ENCODE assay signal across 13 cellular contexts in genomic region chr15:85125056-85125661, GRCh38.
A peak's percentile ranks its signal among the peaks of the same experiment; 100 is the strongest.
DNase-seq lines count a peak whose midpoint lies in the region; ATAC-seq and TF ChIP-seq lines count a peak whose summit lies in the region.
"Had no signal": no experiment of that assay in that cellular context is flagged by ENCODE, and none has a peak within 500 bp of the region (broad histone marks: within the 10 kb centered on the region; RNA-seq: fewer than 3 reads in every experiment).

No MANE protein-coding gene starts in this region.

- DNase-seq in left cardiac atrium (no peak), left ventricle myocardium superior (no peak), amniotic stem cell (lab: John Stamatoyannopoulos, UW) (peak; percentile 3), hepatic stellate cell (ENCODE audit: low spot score) (peak; percentile 24), NCI-H146 treated with DMSO at 0.1 percent for 48 hours (lab: John Stamatoyannopoulos, UW; ENCODE audit: unreplicated experiment) (no peak), KG1 (lab: John Stamatoyannopoulos, UW) (no peak), uterus (no peak)
- no peak for DNase-seq in stimulated activated CD4-positive, alpha-beta T cell treated with anti-CD3 and anti-CD28 coated beads, Interleukin-15, amount 100 ng/mL, for 24 hours
- DNase-seq: activated T-cell treated with anti-CD3 and anti-CD28 coated beads, Interleukin-2, amount 50 U/mL, for 1 hour; gastrocnemius medialis; NCI-H2081 treated with DMSO at 0.1 percent for 48 hours; stomach had no signal

- TF ChIP-seq POLR2A in uterus (IDR thresholded peaks at IDR 0.05) = no peak

- intact Hi-C loops in left cardiac atrium (cut with DNase I) (no loop called here), left ventricle myocardium superior (cut with micrococcal nuclease) (no loop called here), uterus (cut with DNase I; ENCODE audit: low total_unique reads) (no loop called here)

- no peak overlapping the region for H3K4me3 ChIP-seq in uterus
- H3K4me3 ChIP-seq: gastrocnemius medialis, K562, stomach had no signal

- H3K9me3 ChIP-seq in uterus = no peaks in the 10 kb centered on the region
- H3K9me3 ChIP-seq: gastrocnemius medialis, stomach had no signal

- H3K36me3 ChIP-seq in uterus = no peaks in the 10 kb centered on the region

- no peaks in the 10 kb centered on the region for H3K4me1 ChIP-seq in uterus
- H3K4me1 ChIP-seq: gastrocnemius medialis had no signal

- ATAC-seq in left cardiac atrium (peak; percentile 38 to 43), left ventricle myocardium superior (no peak)
- ATAC-seq: gastrocnemius medialis, K562 had no signal

- H3K27me3 ChIP-seq in uterus = no peaks in the 10 kb centered on the region
- H3K27me3 ChIP-seq: gastrocnemius medialis, stomach had no signal

- no peak overlapping the region for H3K27ac ChIP-seq in uterus
- H3K27ac ChIP-seq: gastrocnemius medialis, stomach had no signal

- TF ChIP-seq CTCF in uterus (IDR thresholded peaks at IDR 0.05) = no peak

Comparison
In these comparisons a context has a peak if more than half of its experiments do, and no peak if none do; other contexts are left out.
1. DNase-seq: peak in amniotic stem cell (single experiment) and hepatic stellate cell (single experiment); none in left cardiac atrium (single experiment), left ventricle myocardium superior (single experiment), stimulated activated CD4-positive, alpha-beta T cell treated with anti-CD3 and anti-CD28 coated beads, Interleukin-15, amount 100 ng/mL, for 24 hours (single experiment), NCI-H146 treated with DMSO at 0.1 percent for 48 hours (single experiment), KG1 (single experiment) and uterus (0 of 2).